In the genomic region with DNA sequence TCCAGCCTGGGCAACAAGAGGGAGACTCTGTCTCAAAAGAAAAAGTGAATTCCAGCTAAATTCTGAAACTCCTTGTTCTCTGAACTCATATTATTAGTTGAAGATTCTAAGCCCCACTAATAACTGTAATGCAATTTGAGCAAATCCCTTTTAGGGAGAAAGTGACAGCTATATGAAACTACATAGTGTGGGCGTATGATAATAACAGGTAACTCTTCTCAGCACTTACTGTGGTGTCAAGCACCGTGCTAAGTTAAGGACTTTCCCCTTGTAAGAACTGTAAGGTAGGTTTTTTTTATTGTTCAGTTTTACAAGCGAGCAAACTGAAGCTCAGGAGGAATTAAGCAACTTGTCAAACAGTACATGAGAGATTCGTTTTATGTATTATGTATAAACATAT, we compare ENCODE assay signal across 9 cellular contexts. TPM values are rescaled to one million over a fixed set of nuclear protein-coding genes. Genes with fewer than 3 reads are reported as not detected.
DNase-seq lines count a peak whose midpoint lies in the region; ATAC-seq and TF ChIP-seq lines count a peak whose summit lies in the region.
"Had no signal": no experiment of that assay in that cellular context is flagged by ENCODE, and none has a peak within 500 bp of the region (broad histone marks: within the 10 kb centered on the region; RNA-seq: fewer than 3 reads in every experiment).

No MANE protein-coding gene starts in this region.

- H3K9ac ChIP-seq in SU-DHL-6 (ENCODE audit: low read length), result peak overlapping the region; percentile 88

- no peak overlapping the region for H3K4me3 Mint-ChIP-seq in activated naive CD4-positive, alpha-beta T cell treated with anti-CD3 and anti-CD28 coated beads, Interleukin-2, amount 10 ng/mL, durations not matched to agents 7 days and 5 days

- TF ChIP-seq CTCF in SU-DHL-6 (IDR thresholded peaks at IDR 0.05; ENCODE audit: insufficient read depth, low read length, poor library complexity, severe bottlenecking) (no peak), thyroid gland (IDR thresholded peaks at IDR 0.05) (no peak), ascending aorta (IDR thresholded peaks at IDR 0.05) (no peak)

- H3K27ac ChIP-seq in SU-DHL-6 (ENCODE audit: low read depth, low read length) (peak overlapping the region; percentile 97), thyroid gland (peak overlapping the region; percentile 89 to 94 (median 90)), ascending aorta (no peak overlapping the region)

- H3K36me3 ChIP-seq in SU-DHL-6 (ENCODE audit: low read length), result peaks cover 17% of the 10 kb centered on the region
- no peaks in the 10 kb centered on the region for H3K36me3 ChIP-seq in thyroid gland
- peaks cover 0 to 3% of the 10 kb centered on the region in 2 donors for H3K36me3 ChIP-seq in ascending aorta

- peak; percentile 49 for ATAC-seq in HG02678 (IDR thresholded peaks at IDR 0.05; ENCODE audit: unreplicated experiment)

- H3K4me2 ChIP-seq in SU-DHL-6 (ENCODE audit: low read depth, low read length, poor library complexity, severe bottlenecking), result peak overlapping the region; percentile 92

- H2AFZ ChIP-seq in SU-DHL-6 (ENCODE audit: low read depth, low read length, severe bottlenecking), result no peak overlapping the region

- no peaks in the 10 kb centered on the region for H4K20me1 ChIP-seq in SU-DHL-6 (ENCODE audit: low read depth, low read length)

- H3K4me1 ChIP-seq in thyroid gland (peaks cover 25 to 62% of the 10 kb centered on the region in 2 donors), ascending aorta (peaks cover 4 to 12% of the 10 kb centered on the region in 2 donors)

- no peaks in the 10 kb centered on the region for H3K27me3 ChIP-seq in SU-DHL-6 (ENCODE audit: low read length)
- H3K27me3 ChIP-seq in thyroid gland, result no peaks in the 10 kb centered on the region
- no peaks in the 10 kb centered on the region for H3K27me3 ChIP-seq in ascending aorta

- 64 to 69% methylated on average over 4 of the region's 4 CpGs for WGBS in thyroid gland, 2 donors

- CTCF ChIA-PET in activated naive CD4-positive, alpha-beta T cell treated with anti-CD3 and anti-CD28 coated beads, Interleukin-2, amount 10 ng/mL, durations not matched to agents 7 days and 5 days (lab: Charles Lee), result interaction anchor here (0.9 kb wide), 1 partner anchor 33 kb away, joined by 3 read pairs; no protein-coding TSS in a partner anchor

- no peaks in the 10 kb centered on the region for H3K9me3 ChIP-seq in SU-DHL-6 (ENCODE audit: insufficient read depth, low read length)
- H3K9me3 ChIP-seq in thyroid gland, result no peaks in the 10 kb centered on the region
- no peaks in the 10 kb centered on the region for H3K9me3 ChIP-seq in ascending aorta

- H3K4me1 Mint-ChIP-seq in activated naive CD4-positive, alpha-beta T cell treated with anti-CD3 and anti-CD28 coated beads, Interleukin-2, amount 10 ng/mL, durations not matched to agents 7 days and 5 days, result peaks cover 72% of the 10 kb centered on the region

- H3K9me3 Mint-ChIP-seq in activated naive CD4-positive, alpha-beta T cell treated with anti-CD3 and anti-CD28 coated beads, Interleukin-2, amount 10 ng/mL, durations not matched to agents 7 days and 5 days, result no peaks in the 10 kb centered on the region

- DNase-seq in activated naive CD4-positive, alpha-beta T cell treated with anti-CD3 and anti-CD28 coated beads, Interleukin-2, amount 10 ng/mL, durations not matched to agents 7 days and 5 days, result no peak
- DNase-seq in activated naive CD4-positive, alpha-beta T cell treated with anti-CD3 and anti-CD28 coated beads, Interleukin-2, amount 50 U/mL, for 16 hours, result no peak
- DNase-seq in thyroid gland, result no peak
- no peak for DNase-seq in NCI-H1694 treated with DMSO at 0.1 percent for 48 hours (lab: John Stamatoyannopoulos, UW)
- no peak for DNase-seq in ascending aorta (ENCODE audit: low spot score in 2 of 2)
- no peak for DNase-seq in NCI-H226
- DNase-seq: SW 1271 had no signal

- H3K36me3 Mint-ChIP-seq in activated naive CD4-positive, alpha-beta T cell treated with anti-CD3 and anti-CD28 coated beads, Interleukin-2, amount 10 ng/mL, durations not matched to agents 7 days and 5 days, result peaks cover 40% of the 10 kb centered on the region

- intact Hi-C loops in thyroid gland (cut with DNase I) (no loop called here), ascending aorta (cut with DNase I) (no loop called here)

- H3F3A ChIP-seq in SU-DHL-6 (ENCODE audit: insufficient read depth), result peaks cover 74% of the 10 kb centered on the region

- H3K79me2 ChIP-seq in SU-DHL-6 (ENCODE audit: insufficient read depth, low read length), result peaks cover 85% of the 10 kb centered on the region

- no peaks in the 10 kb centered on the region for H3K27me3 Mint-ChIP-seq in activated naive CD4-positive, alpha-beta T cell treated with anti-CD3 and anti-CD28 coated beads, Interleukin-2, amount 10 ng/mL, durations not matched to agents 7 days and 5 days

- H3K4me3 ChIP-seq in SU-DHL-6 (ENCODE audit: insufficient read depth, low read length, poor library complexity, severe bottlenecking), result peak overlapping the region; percentile 22
- no peak overlapping the region for H3K4me3 ChIP-seq in thyroid gland (replicated peaks in 1 of 3)
- no peak overlapping the region for H3K4me3 ChIP-seq in ascending aorta

- TF ChIP-seq POLR2A in thyroid gland (IDR thresholded peaks at IDR 0.05), result no peak

- no peaks in the 10 kb centered on the region for H3K9me2 ChIP-seq in SU-DHL-6 (replicated peaks; ENCODE audit: insufficient read depth, low read length)

- peak overlapping the region; percentile 28 for H3K27ac Mint-ChIP-seq in activated naive CD4-positive, alpha-beta T cell treated with anti-CD3 and anti-CD28 coated beads, Interleukin-2, amount 10 ng/mL, durations not matched to agents 7 days and 5 days

RNA-seq across cellular contexts. Expression of a gene that starts 5.4 kb away (rescaled TPM):
- 100 to 1,000 TPM; 125 to 167 (median 137) TPM for total RNA-seq in thyroid gland
- 199 TPM for total RNA-seq in ascending aorta

RNA-seq across cellular contexts. Expression of a gene that starts 8.4 kb away (rescaled TPM):
- total RNA-seq in thyroid gland, result 10 to 100 TPM; 54.4 to 69.4 (median 60.1) TPM
- 44.9 TPM for total RNA-seq in ascending aorta

RNA-seq across cellular contexts. Expression of a gene that starts 43.7 kb away (rescaled TPM):
- 10 to 100 TPM; 16.1 to 41.5 (median 21.9) TPM for total RNA-seq in thyroid gland
- total RNA-seq in ascending aorta, result 0.96 TPM

Comparison
In these comparisons a context has a peak if more than half of its experiments do, and no peak if none do; other contexts are left out.
1. H3K27ac ChIP-seq: peak in SU-DHL-6 (single experiment) and thyroid gland (3 of 3); none in ascending aorta (0 of 2).